8 cellular contexts compared by ENCODE assay signal in the genomic region with DNA sequence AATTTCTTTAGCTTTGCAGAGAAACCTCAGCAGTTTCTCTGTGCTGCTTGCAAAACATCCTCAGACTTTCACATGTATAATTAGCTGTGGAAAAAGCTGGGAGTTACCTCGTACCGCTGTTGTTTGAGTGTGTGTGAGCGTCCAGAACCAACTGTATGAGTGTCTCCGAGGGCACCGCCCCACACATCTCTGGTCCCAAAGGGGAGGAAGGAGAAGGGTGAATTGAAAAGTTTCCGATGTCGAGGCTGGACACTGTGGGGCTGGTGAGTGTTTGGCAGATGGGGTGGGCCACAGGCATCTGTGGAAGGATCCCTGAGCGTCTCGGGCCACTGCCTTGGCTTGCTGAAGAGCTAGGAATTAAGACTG. TPM values are rescaled to one million over a fixed set of nuclear protein-coding genes. Genes with fewer than 3 reads are reported as not detected.
DNase-seq lines count a peak whose midpoint lies in the region; ATAC-seq and TF ChIP-seq lines count a peak whose summit lies in the region.

No MANE protein-coding gene starts in this region.

- no peak overlapping the region; the same call in 1 of the 2 replicates for H3K27ac ChIP-seq in SJCRH30
- H3K27ac ChIP-seq in colonic mucosa, result peak overlapping the region; percentile 74
- peak overlapping the region; percentile 77 for H3K27ac ChIP-seq in mesenchymal stem cell (ENCODE audit: low read length, poor library complexity, severe bottlenecking)
- H3K27ac ChIP-seq in transverse colon, result peak overlapping the region; percentile 89 to 95 (median 93)

- H3K4me3 ChIP-seq in SJCRH30 (peak overlapping the region; percentile 60), colonic mucosa (peak overlapping the region; percentile 61), mesenchymal stem cell (ENCODE audit: insufficient read depth in 1 of 2, low read depth in 1 of 2, low read length in 2 of 2) (peak overlapping the region; percentile 65 to 87), transverse colon (peak overlapping the region; percentile 51 to 70 (median 58))

- H4K91ac ChIP-seq in mesenchymal stem cell (ENCODE audit: low read length), result no peak overlapping the region

- in situ Hi-C loops in transverse colon (cut with MboI; ENCODE audit: low pct_ligation_motif_present in 1 of 4, low pct_unique_long_range_greater_than_20kb in 1 of 4, low sequenced_read_pairs in 3 of 4), result no loop called here

- WGBS in mesenchymal stem cell, result 0% methylated on average over 5 of the region's 9 CpGs
- WGBS in transverse colon (ENCODE audit: low coverage in 1 of 2), 2 donors, result 0 to 2% methylated on average over 4 to 9 of the region's 9 CpGs

- H3K9me3 ChIP-seq in SJCRH30 (replicated peaks), result no peaks in the 10 kb centered on the region
- H3K9me3 ChIP-seq in colonic mucosa, result no peaks in the 10 kb centered on the region
- no peaks in the 10 kb centered on the region for H3K9me3 ChIP-seq in mesenchymal stem cell (ENCODE audit: control insufficient read depth, low read length)
- no peaks in the 10 kb centered on the region for H3K9me3 ChIP-seq in transverse colon

- H3K18ac ChIP-seq in mesenchymal stem cell (ENCODE audit: low read depth in 1 of 2, low read length in 2 of 2), result peak overlapping the region; percentile 64 to 87

- TF ChIP-seq EP300 in transverse colon (IDR thresholded peaks at IDR 0.05; ENCODE audit: low read depth), result no peak

- H3K4me1 ChIP-seq in SJCRH30 (peaks cover 8% of the 10 kb centered on the region), colonic mucosa (peaks cover 6% of the 10 kb centered on the region), mesenchymal stem cell (ENCODE audit: control insufficient read depth, insufficient read depth, low read depth, low read length) (peaks cover 13% of the 10 kb centered on the region), transverse colon (peaks cover 16 to 71% (median 52%) of the 10 kb centered on the region in 4 donors)

- peak overlapping the region; percentile 35 to 74 for H3K4ac ChIP-seq in mesenchymal stem cell (ENCODE audit: low read depth in 1 of 2, low read length in 2 of 2)

- no peak overlapping the region for H2AFZ ChIP-seq in mesenchymal stem cell (ENCODE audit: low read depth, low read length)

- H3K27me3 ChIP-seq in SJCRH30, result no peaks in the 10 kb centered on the region
- no peaks in the 10 kb centered on the region for H3K27me3 ChIP-seq in colonic mucosa
- H3K27me3 ChIP-seq in mesenchymal stem cell (ENCODE audit: control insufficient read depth in 1 of 2, insufficient read depth in 1 of 2, low read length in 2 of 2), result no peaks in the 10 kb centered on the region
- H3K27me3 ChIP-seq in transverse colon, result no peaks in the 10 kb centered on the region

- intact Hi-C loops in colonic mucosa (cut with DNase I) (loop anchor here (2.0 to 10.0 kb wide), 2 partner anchors 65 to 123 kb away; no protein-coding TSS in a partner anchor), transverse colon (cut with DNase I; ENCODE audit: low total_unique reads) (loop anchor here (1.0 to 5.0 kb wide), 2 partner anchors 69 to 121 kb away; no protein-coding TSS in a partner anchor)

- H3K36me3 ChIP-seq in SJCRH30, result no peaks in the 10 kb centered on the region; the same call in 1 of the 2 replicates
- no peaks in the 10 kb centered on the region for H3K36me3 ChIP-seq in colonic mucosa
- peaks cover 0 to 13% of the 10 kb centered on the region in 2 experiments for H3K36me3 ChIP-seq in mesenchymal stem cell (ENCODE audit: control insufficient read depth in 1 of 2, insufficient read depth in 2 of 2, low read depth in 1 of 2, low read length in 2 of 2)
- H3K36me3 ChIP-seq in transverse colon, result no peaks in the 10 kb centered on the region

- H3K23ac ChIP-seq in mesenchymal stem cell (ENCODE audit: low read length in 2 of 2), result peak overlapping the region in 1 of 2 experiments; percentile 77

- no peak for ATAC-seq in HG03025 (IDR thresholded peaks at IDR 0.05; ENCODE audit: low FRiP score, unreplicated experiment)

- peak; percentile 21 for TF ChIP-seq POLR2A in transverse colon (IDR thresholded peaks at IDR 0.05)

- H2BK5ac ChIP-seq in mesenchymal stem cell (ENCODE audit: low read depth, low read length, poor library complexity, severe bottlenecking), result no peak overlapping the region

- peak; percentile 69 for DNase-seq in activated CD8-positive, alpha-beta memory T cell treated with anti-CD3 and anti-CD28 coated beads for 24 hours
- DNase-seq in activated CD8-positive, alpha-beta memory T cell treated with anti-CD3 and anti-CD28 coated beads, Interleukin-2, amount 50 U/mL, for 4 hours, result no peak
- DNase-seq in SJCRH30 (peak; percentile 26 to 49), colonic mucosa (peak; percentile 58), mesenchymal stem cell (peak; percentile 70), transverse colon (peak; percentile 47), NCI-H2171 treated with DMSO at 0.1 percent for 48 hours (lab: John Stamatoyannopoulos, UW) (no peak)

- peak overlapping the region in 1 of 2 experiments; percentile 76 for H2BK12ac ChIP-seq in mesenchymal stem cell (ENCODE audit: low read length in 2 of 2)

- no peak overlapping the region for H2BK15ac ChIP-seq in mesenchymal stem cell (ENCODE audit: low read depth, poor library complexity, severe bottlenecking)

- peaks cover 7% of the 10 kb centered on the region for H3K79me1 ChIP-seq in mesenchymal stem cell (replicated peaks; ENCODE audit: low read length, poor library complexity, severe bottlenecking)

- peak overlapping the region; percentile 58 to 86 for H3K9ac ChIP-seq in colonic mucosa (ENCODE audit: low read depth in 2 of 2, low read length in 2 of 2)
- peak overlapping the region; percentile 97 for H3K9ac ChIP-seq in mesenchymal stem cell (ENCODE audit: low read length)

- H3K4me2 ChIP-seq in mesenchymal stem cell (ENCODE audit: low read length, poor library complexity, severe bottlenecking), result peak overlapping the region; percentile 97

- no peak overlapping the region for H3K14ac ChIP-seq in mesenchymal stem cell (ENCODE audit: low read length in 2 of 2)

- peak overlapping the region; percentile 73 for H4K8ac ChIP-seq in mesenchymal stem cell (ENCODE audit: low read length)

- TF ChIP-seq CTCF in colonic mucosa (IDR thresholded peaks at IDR 0.05) (no peak), transverse colon (IDR thresholded peaks at IDR 0.05) (no peak)

- H2BK120ac ChIP-seq in mesenchymal stem cell (ENCODE audit: low read depth, low read length), result peak overlapping the region; percentile 54

- no peak overlapping the region for H2AK5ac ChIP-seq in mesenchymal stem cell (ENCODE audit: low read length, severe bottlenecking)

RNA-seq across cellular contexts. Expression of a gene that starts 1.2 kb away (rescaled TPM):
- 42.5 and 44.4 TPM in 2 replicates for total RNA-seq in SJCRH30 (2014; rRNA removed; shearing (Covaris generic))
- total RNA-seq in colonic mucosa (10 to 100 TPM; 10.5 to 57.6 TPM), transverse colon (100 to 1,000 TPM in 1 of 4 donors, 10 to 100 TPM in 3; 58.4 to 146 (median 79.6) TPM)
- 58.0 TPM for polyA plus RNA-seq in mesenchymal stem cell (2013, experiment 1 of 2)
- 58.7 TPM for polyA plus RNA-seq in mesenchymal stem cell (2013, experiment 2 of 2)

Comparison
In these comparisons a context has a peak if more than half of its experiments do, and no peak if none do; other contexts are left out.
1. DNase-seq: peak in activated CD8-positive, alpha-beta memory T cell treated with anti-CD3 and anti-CD28 coated beads for 24 hours (single experiment), SJCRH30 (2 of 2), colonic mucosa (single experiment), mesenchymal stem cell (single experiment) and transverse colon (single experiment); none in activated CD8-positive, alpha-beta memory T cell treated with anti-CD3 and anti-CD28 coated beads, Interleukin-2, amount 50 U/mL, for 4 hours (single experiment) and NCI-H2171 treated with DMSO at 0.1 percent for 48 hours (single experiment).
2. Peak in every context shown above with its lines, with median percentiles within 50 percentile points of each other: H3K4me3 ChIP-seq.